18 cellular contexts compared by ENCODE assay signal in genomic region chr2:227819398-227819697, GRCh38. TPM values are rescaled to one million over a fixed set of nuclear protein-coding genes. Genes with fewer than 3 reads are reported as not detected.
DNase-seq lines count a peak whose midpoint lies in the region; ATAC-seq and TF ChIP-seq lines count a peak whose summit lies in the region.
"Had no signal": no experiment of that assay in that cellular context is flagged by ENCODE, and none has a peak within 500 bp of the region (broad histone marks: within the 10 kb centered on the region; RNA-seq: fewer than 3 reads in every experiment).

No MANE protein-coding gene starts in this region.

- TF ChIP-seq POLR2A in IMR-90 (IDR thresholded peaks at IDR 0.05; ENCODE audit: low read depth, low read length), result no peak

- peak overlapping the region; percentile 87 for H4K91ac ChIP-seq in IMR-90 (ENCODE audit: insufficient read depth, low read depth, low read length)
- no peak overlapping the region for H4K91ac ChIP-seq in neuronal stem cell (ENCODE audit: low read depth, low read length, poor library complexity)

- H2AK5ac ChIP-seq in IMR-90 (ENCODE audit: low read depth, low read length), result peak overlapping the region; percentile 91
- H2AK5ac ChIP-seq in neuronal stem cell (ENCODE audit: low read depth, low read length), result no peak overlapping the region

- WGBS in IMR-90 (ENCODE audit: extremely low coverage in 2 of 2, insufficient read length in 1 of 2), 2 experiments, result no CpG with 5 or more reads among the region's 3 CpGs
- no CpG with 5 or more reads among the region's 3 CpGs for WGBS in neuronal stem cell (ENCODE audit: extremely low coverage in 2 of 2, insufficient read length in 2 of 2, insufficient replicate concordance in 1 of 2), 2 donors

- H3K4me2 ChIP-seq in IMR-90 (ENCODE audit: low read depth, low read length) (no peak overlapping the region), neuronal stem cell (ENCODE audit: insufficient read depth, low read length, poor library complexity, severe bottlenecking) (no peak overlapping the region)

- peak overlapping the region; percentile 81 for H3K4ac ChIP-seq in IMR-90 (ENCODE audit: low read depth, low read length)
- H3K4ac ChIP-seq in neuronal stem cell (ENCODE audit: low read length), result no peak overlapping the region

- DNase-seq in ACHN, result peak; percentile 79
- no peak for DNase-seq in IMR-90
- DNase-seq in chondrocyte (ENCODE audit: low spot score), result no peak
- no peak for DNase-seq in neuronal stem cell (ENCODE audit: low spot score)
- no peak for DNase-seq in SW480 (ENCODE audit: low spot score)
- DNase-seq: activated CD4-positive, alpha-beta T cell treated with anti-CD3 and anti-CD28 coated beads for 1 hour; NCI-H1436 treated with DMSO at 0.1 percent for 48 hours; NCI-H2227 treated with DMSO at 0.1 percent for 48 hours; SIG-M5; T1000 had no signal

- H3K9ac ChIP-seq in IMR-90 (ENCODE audit: low read depth, low read length) (no peak overlapping the region; the same call in 1 of the 2 replicates), neuronal stem cell (ENCODE audit: low read depth, low read length, poor library complexity) (no peak overlapping the region)

- H3K23ac ChIP-seq in IMR-90 (ENCODE audit: low read depth, low read length) (0 out of 2 replicates have a peak overlapping the region, but pooled peaks have one; percentile 20), neuronal stem cell (ENCODE audit: low read depth, low read length, poor library complexity) (no peak overlapping the region)

- no peak for ATAC-seq in IMR-90 (ENCODE audit: low read depth)
- no peak for ATAC-seq in HG03025 (IDR thresholded peaks at IDR 0.05; ENCODE audit: low FRiP score, unreplicated experiment)
- no peak for ATAC-seq in HG03196 (IDR thresholded peaks at IDR 0.05; ENCODE audit: unreplicated experiment)
- ATAC-seq: left colon had no signal

- dilution Hi-C loops in IMR-90 (cut with HindIII; ENCODE audit: low sequenced_read_pairs, unreplicated experiment), result no loop called here

- no peak for TF ChIP-seq RAD21 in IMR-90 (IDR thresholded peaks at IDR 0.05; ENCODE audit: low read length)

- CTCF ChIA-PET in IMR-90 (lab: Yijun Ruan, JAX), result interaction anchor here (1.0 kb wide), 1 partner anchor 44 kb away, joined by 4 read pairs; no protein-coding TSS in a partner anchor

- H4K8ac ChIP-seq in IMR-90 (ENCODE audit: low read depth in 2 of 2, low read length in 2 of 2) (peak overlapping the region; percentile 32 to 85; a peak in 3 of 4 replicates), neuronal stem cell (ENCODE audit: low read depth, low read length) (no peak overlapping the region)

- in situ Hi-C loops in ACHN (cut with HindIII; ENCODE audit: low pct_ligation_motif_present, low pct_unique_long_range_greater_than_20kb, low sequenced_read_pairs) (no loop called here), IMR-90 (cut with MboI; ENCODE audit: low sequenced_read_pairs) (no loop called here)

- H3K9me3 Mint-ChIP-seq in chondrocyte (ENCODE audit: low read depth) (peaks cover 5% of the 10 kb centered on the region), nephron (peaks cover 2% of the 10 kb centered on the region)
- H3K9me3 Mint-ChIP-seq: activated naive CD4-positive, alpha-beta T cell treated with anti-CD3 and anti-CD28 coated beads, Interleukin-2, amount 50 U/mL, for 24 hours had no signal

- H3K9me1 ChIP-seq in IMR-90 (ENCODE audit: insufficient read depth, low read length), result peaks cover 14% of the 10 kb centered on the region

- no peaks in the 10 kb centered on the region for H3K79me1 ChIP-seq in IMR-90 (ENCODE audit: low read depth in 1 of 2, low read length in 2 of 2)
- H3K79me1 ChIP-seq in neuronal stem cell (ENCODE audit: low read depth, low read length), result no peaks in the 10 kb centered on the region

- H2BK15ac ChIP-seq in IMR-90 (ENCODE audit: low read depth, low read length) (peak overlapping the region; percentile 87), neuronal stem cell (ENCODE audit: low read length) (no peak overlapping the region)

- intact Hi-C loops in IMR-90 (cut with micrococcal nuclease), result loop anchor here (2.0 to 5.0 kb wide), 3 partner anchors 43 to 65 kb away; partner anchors contain the start of gene DAW1

- 0 out of 2 replicates have a peak overlapping the region, but pooled peaks have one; percentile 51 for H3K56ac ChIP-seq in IMR-90 (ENCODE audit: extremely low read depth, insufficient read depth, low read length)

- H3K18ac ChIP-seq in IMR-90 (ENCODE audit: low read depth, low read length), result no peak overlapping the region
- H3K18ac ChIP-seq in neuronal stem cell (ENCODE audit: low read length), result no peak overlapping the region

- no TSS peak for BruUV-seq in IMR-90 (replicated peaks; lab: Mats Ljungman, UMichigan)

- no peak overlapping the region for H3K4me3 Mint-ChIP-seq in chondrocyte (ENCODE audit: unreplicated experiment)
- H3K4me3 Mint-ChIP-seq in nephron, result no peak overlapping the region
- H3K4me3 Mint-ChIP-seq: activated naive CD4-positive, alpha-beta T cell treated with anti-CD3 and anti-CD28 coated beads, Interleukin-2, amount 50 U/mL, for 24 hours had no signal

- H2BK120ac ChIP-seq in IMR-90 (ENCODE audit: low read depth, low read length), result peak overlapping the region; percentile 88
- H2BK120ac ChIP-seq in neuronal stem cell (ENCODE audit: low read depth, low read length), result no peak overlapping the region

- H3K27me3 ChIP-seq in IMR-90 (ENCODE audit: control insufficient read depth, insufficient read depth, low read length), result no peaks in the 10 kb centered on the region
- H3K27me3 ChIP-seq in neuronal stem cell (ENCODE audit: control insufficient read depth in 3 of 3, insufficient read depth in 3 of 3, low read depth in 1 of 3, low read length in 3 of 3), result no peaks in the 10 kb centered on the region
- H3K27me3 ChIP-seq: cardiac muscle cell had no signal

- H4K20me1 ChIP-seq in IMR-90 (ENCODE audit: insufficient read depth, low read length), result 0 out of 2 replicates have a peak, but pooled peaks cover 4% of the 10 kb centered on the region

- H3K9me3 ChIP-seq in IMR-90 (ENCODE audit: control insufficient read depth, insufficient read depth, low read length) (no peaks in the 10 kb centered on the region), neuronal stem cell (replicated peaks in 1 of 2; ENCODE audit: control insufficient read depth in 2 of 2, insufficient read depth in 1 of 2, low read depth in 1 of 2, low read length in 2 of 2) (no peaks in the 10 kb centered on the region)

- no peak overlapping the region for H2BK12ac ChIP-seq in neuronal stem cell (ENCODE audit: low read length)

- no peaks in the 10 kb centered on the region for H3K27me3 Mint-ChIP-seq in chondrocyte (ENCODE audit: low read depth)
- H3K27me3 Mint-ChIP-seq in nephron (ENCODE audit: low read depth), result no peaks in the 10 kb centered on the region

- POLR2A ChIA-PET in IMR-90 (lab: Charles Lee; ENCODE audit: unreplicated experiment), result no interaction called here

- H3K27ac ChIP-seq in IMR-90 (ENCODE audit: insufficient read depth, low read length), result no peak overlapping the region; the same call in 1 of the 2 replicates
- no peak overlapping the region for H3K27ac ChIP-seq in neuronal stem cell (replicated peaks; ENCODE audit: low read length)
- H3K27ac ChIP-seq: cardiac muscle cell had no signal

- no peak overlapping the region for H2AK9ac ChIP-seq in IMR-90 (replicated peaks; ENCODE audit: low read depth, low read length, poor library complexity)

- peak overlapping the region; percentile 49; the same call in 1 of the 2 replicates for H4K5ac ChIP-seq in IMR-90 (ENCODE audit: low read depth, low read length)

- no peak for TF ChIP-seq CTCF in IMR-90 (conservative IDR thresholded peaks at IDR 0.05; ENCODE audit: low read depth, low read length)
- no peak for TF ChIP-seq CTCF in chondrocyte (IDR thresholded peaks at IDR 0.05)
- TF ChIP-seq CTCF in nephron (IDR thresholded peaks at IDR 0.05; ENCODE audit: unreplicated experiment in 3 of 3), result no peak

- H3K4me1 ChIP-seq in IMR-90 (ENCODE audit: control insufficient read depth, insufficient read depth, low read length) (peaks cover 3% of the 10 kb centered on the region; the same call in 1 of the 2 replicates), neuronal stem cell (ENCODE audit: control insufficient read depth in 2 of 2, insufficient read depth in 1 of 2, low read depth in 1 of 2, low read length in 2 of 2) (peaks cover 0 to 3% of the 10 kb centered on the region in 2 donors)

- H3K4me1 Mint-ChIP-seq in chondrocyte (ENCODE audit: low read depth), result peaks cover 61% of the 10 kb centered on the region
- peaks cover 9% of the 10 kb centered on the region for H3K4me1 Mint-ChIP-seq in nephron

- H3K14ac ChIP-seq in IMR-90 (replicated peaks; ENCODE audit: low read depth, low read length), result peak overlapping the region; percentile 50
- no peak overlapping the region for H3K14ac ChIP-seq in neuronal stem cell (ENCODE audit: low read length)

- H3K36me3 ChIP-seq in IMR-90 (ENCODE audit: control insufficient read depth, insufficient read depth, low read length) (no peaks in the 10 kb centered on the region), neuronal stem cell (replicated peaks in 1 of 2; ENCODE audit: control insufficient read depth in 2 of 2, insufficient read depth in 2 of 2, low read length in 2 of 2) (no peaks in the 10 kb centered on the region)
- H3K36me3 ChIP-seq: cardiac muscle cell had no signal

- H2BK5ac ChIP-seq in IMR-90 (ENCODE audit: low read depth, low read length, poor library complexity, severe bottlenecking) (peak overlapping the region; percentile 62), neuronal stem cell (ENCODE audit: low read length) (no peak overlapping the region)

- no peak overlapping the region for H3K4me3 ChIP-seq in IMR-90 (ENCODE audit: insufficient read depth, low read depth, low read length)
- H3K4me3 ChIP-seq in neuronal stem cell (ENCODE audit: low read length in 2 of 2), result no peak overlapping the region
- H3K4me3 ChIP-seq: cardiac muscle cell had no signal

- H2AFZ ChIP-seq in IMR-90 (replicated peaks; ENCODE audit: low read length, poor library complexity) (no peak overlapping the region), neuronal stem cell (ENCODE audit: low read length) (no peak overlapping the region)

- H3K27ac Mint-ChIP-seq in chondrocyte (ENCODE audit: unreplicated experiment), result peak overlapping the region; percentile 98
- peak overlapping the region; percentile 19 to 94 (median 83) for H3K27ac Mint-ChIP-seq in nephron
- H3K27ac Mint-ChIP-seq: activated naive CD4-positive, alpha-beta T cell treated with anti-CD3 and anti-CD28 coated beads, Interleukin-2, amount 50 U/mL, for 24 hours had no signal

- H3K36me3 Mint-ChIP-seq in chondrocyte (ENCODE audit: low read depth), result no peaks in the 10 kb centered on the region
- H3K36me3 Mint-ChIP-seq in nephron (ENCODE audit: low read depth), result no peaks in the 10 kb centered on the region
- H3K36me3 Mint-ChIP-seq: activated naive CD4-positive, alpha-beta T cell treated with anti-CD3 and anti-CD28 coated beads, Interleukin-2, amount 50 U/mL, for 24 hours had no signal

- peak overlapping the region; percentile 69 for H2BK20ac ChIP-seq in IMR-90 (ENCODE audit: low read depth, low read length)

RNA-seq across cellular contexts. Expression of gene CCL20, which starts 5.7 kb away (rescaled TPM):
- total RNA-seq in IMR-90 (2012; rRNA removed), result not detected in 2 replicates
- not detected in 2 replicates for polyA plus RNA-seq in IMR-90 (2012; rRNA removed)
- polyA plus RNA-seq in IMR-90 (2012; cell fraction: cytosol; rRNA removed), result not detected in 2 replicates
- polyA plus RNA-seq in IMR-90 (2012; cell fraction: nucleus; rRNA removed; ENCODE audit: low replicate concordance), result not detected in 2 replicates
- 0.45 to 1.9 TPM (median 0.79 TPM) in 3 replicates for total RNA-seq in chondrocyte
- polyA plus RNA-seq in neuronal stem cell (2013, experiment 1 of 2), result not detected
- not detected for polyA plus RNA-seq in neuronal stem cell (2013, experiment 2 of 2)
- total RNA-seq: cardiac muscle cell, G401, posterior vena cava had no signal

RNA-seq across cellular contexts. Expression of gene DAW1, which starts 52.1 kb away (rescaled TPM):
- total RNA-seq in IMR-90 (2012; rRNA removed) (1.4 TPM in 2 replicates), chondrocyte (0.28 to 0.65 TPM (median 0.47 TPM) in 3 replicates)
- polyA plus RNA-seq in IMR-90 (2012; rRNA removed), result 0.86 and 0.93 TPM in 2 replicates
- 0.15 and 0.22 TPM in 2 replicates for polyA plus RNA-seq in IMR-90 (2012; cell fraction: cytosol; rRNA removed)
- 0.15 and 0.83 TPM in 2 replicates for polyA plus RNA-seq in IMR-90 (2012; cell fraction: nucleus; rRNA removed; ENCODE audit: low replicate concordance)
- 0.21 TPM for polyA plus RNA-seq in neuronal stem cell (2013, experiment 1 of 2)
- polyA plus RNA-seq in neuronal stem cell (2013, experiment 2 of 2), result 0.29 TPM
- total RNA-seq: G401, left colon had no signal
- polyA plus RNA-seq: cardiac muscle cell had no signal
